ENCODE assay signal across 12 cellular contexts in the genomic region with DNA sequence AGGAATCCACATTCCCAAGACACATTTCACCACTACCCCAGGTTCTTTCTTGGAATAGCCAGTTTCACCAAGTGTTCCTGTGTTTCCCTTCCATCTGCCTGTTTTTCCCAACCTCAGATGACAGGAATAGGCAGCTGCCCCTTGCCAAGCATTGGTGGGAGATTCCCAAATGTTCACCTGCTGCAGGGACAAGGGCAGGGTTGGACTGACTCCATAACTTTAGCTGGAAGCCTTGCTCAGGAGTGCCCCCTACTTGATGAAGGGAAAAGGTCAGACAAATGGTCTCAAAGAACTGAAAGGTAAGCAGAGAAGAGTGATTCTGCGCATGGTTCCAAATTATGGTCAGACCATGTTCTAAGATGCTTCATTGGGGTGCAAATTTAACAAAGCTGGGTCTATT. TPM values are rescaled to one million over a fixed set of nuclear protein-coding genes. Genes with fewer than 3 reads are reported as not detected.
DNase-seq lines count a peak whose midpoint lies in the region; ATAC-seq and TF ChIP-seq lines count a peak whose summit lies in the region.
"Had no signal": no experiment of that assay in that cellular context is flagged by ENCODE, and none has a peak within 500 bp of the region (broad histone marks: within the 10 kb centered on the region; RNA-seq: fewer than 3 reads in every experiment).

No MANE protein-coding gene starts in this region.

- TF ChIP-seq CTCF in neural progenitor cell (IDR thresholded peaks at IDR 0.05), result peak; percentile 64

- no peaks in the 10 kb centered on the region for H3K27me3 Mint-ChIP-seq in neural progenitor cell (ENCODE audit: insufficient read depth, low read depth)

- peak; percentile 55 for DNase-seq in ELF-1 (ENCODE audit: low read depth, low spot score)
- DNase-seq in LHCN-M2 (ENCODE audit: low read depth), result peak; percentile 25
- DNase-seq in dermis microvascular lymphatic vessel endothelial cell (ENCODE audit: low read depth in 2 of 2), result peak; percentile 1 to 14
- DNase-seq in neural progenitor cell (ENCODE audit: low spot score), result peak; percentile 50
- no peak for DNase-seq in epidermal melanocyte (ENCODE audit: insufficient read length, low spot score)
- no peak for DNase-seq in dedifferentiated amniotic fluid mesenchymal stem cell (ENCODE audit: extremely low spot score)
- DNase-seq in activated naive CD4-positive, alpha-beta T cell treated with anti-CD3 and anti-CD28 coated beads, Interleukin-2, amount 50 U/mL, for 16 hours, result no peak
- DNase-seq: NCI-H2029 had no signal

- no peak overlapping the region for H3K9ac ChIP-seq in neural progenitor cell

- H3K9me3 ChIP-seq in neural progenitor cell (ENCODE audit: low read depth), result no peaks in the 10 kb centered on the region
- H3K9me3 ChIP-seq: gastroesophageal sphincter had no signal

- no peaks in the 10 kb centered on the region for H3K9me3 Mint-ChIP-seq in neural progenitor cell
- H3K9me3 Mint-ChIP-seq: nephron had no signal

- H3K4me1 ChIP-seq in neural progenitor cell, result no peaks in the 10 kb centered on the region
- H3K4me1 ChIP-seq: gastroesophageal sphincter had no signal

- no peak for ATAC-seq in GM18502 (IDR thresholded peaks at IDR 0.05; ENCODE audit: poor library complexity, unreplicated experiment)
- ATAC-seq: activated naive CD4-positive, alpha-beta T cell treated with anti-CD3 and anti-CD28 coated beads, Interleukin-2, amount 50 U/mL, for 72 hours; gastroesophageal sphincter had no signal

- H3K79me2 ChIP-seq in neural progenitor cell (ENCODE audit: low read depth), result no peaks in the 10 kb centered on the region

- no peaks in the 10 kb centered on the region for H3F3A ChIP-seq in neural progenitor cell (ENCODE audit: low read depth)

- H3K36me3 Mint-ChIP-seq in neural progenitor cell, result no peaks in the 10 kb centered on the region

- no peaks in the 10 kb centered on the region for H3K27me3 ChIP-seq in neural progenitor cell

- H3K4me1 Mint-ChIP-seq in neural progenitor cell, result peaks cover 21% of the 10 kb centered on the region

- H2AFZ ChIP-seq in neural progenitor cell (replicated peaks), result no peak overlapping the region

- H3K27ac Mint-ChIP-seq in neural progenitor cell, result no peak overlapping the region
- H3K27ac Mint-ChIP-seq: activated naive CD4-positive, alpha-beta T cell treated with anti-CD3 and anti-CD28 coated beads, Interleukin-2, amount 50 U/mL, for 72 hours had no signal

- H3K27ac ChIP-seq in neural progenitor cell, result no peak overlapping the region
- H3K27ac ChIP-seq: gastroesophageal sphincter had no signal

- no peaks in the 10 kb centered on the region for H4K20me1 ChIP-seq in neural progenitor cell (ENCODE audit: low read depth)

- H3K4me3 Mint-ChIP-seq in neural progenitor cell, result no peak overlapping the region
- H3K4me3 Mint-ChIP-seq: nephron had no signal

- no peak overlapping the region for H3K4me2 ChIP-seq in neural progenitor cell

- no peaks in the 10 kb centered on the region for H3K36me3 ChIP-seq in neural progenitor cell
- H3K36me3 ChIP-seq: gastroesophageal sphincter had no signal

- no peak overlapping the region for H3K4me3 ChIP-seq in neural progenitor cell
- H3K4me3 ChIP-seq: gastroesophageal sphincter had no signal

RNA-seq across cellular contexts. Expression of a gene that starts 45.1 kb away (rescaled TPM):
- not detected in 2 replicates for total RNA-seq in LHCN-M2 (2014; rRNA removed)
- not detected for polyA plus RNA-seq in LHCN-M2 (2012)
- total RNA-seq in dermis microvascular lymphatic vessel endothelial cell, result not detected in 2 replicates
- total RNA-seq in neural progenitor cell (ENCODE audit: low replicate concordance), result not detected in 2 replicates
- total RNA-seq: activated naive CD4-positive, alpha-beta T cell treated with anti-CD3 and anti-CD28 coated beads, Interleukin-2, amount 50 U/mL, for 72 hours; gastroesophageal sphincter had no signal

Comparison
In these comparisons a context has a peak if more than half of its experiments do, and no peak if none do; other contexts are left out.
1. DNase-seq: peak in ELF-1 (single experiment), LHCN-M2 (single experiment), dermis microvascular lymphatic vessel endothelial cell (2 of 2) and neural progenitor cell (single experiment); none in epidermal melanocyte (single experiment), dedifferentiated amniotic fluid mesenchymal stem cell (single experiment) and activated naive CD4-positive, alpha-beta T cell treated with anti-CD3 and anti-CD28 coated beads, Interleukin-2, amount 50 U/mL, for 16 hours (single experiment).